In the genomic region with DNA sequence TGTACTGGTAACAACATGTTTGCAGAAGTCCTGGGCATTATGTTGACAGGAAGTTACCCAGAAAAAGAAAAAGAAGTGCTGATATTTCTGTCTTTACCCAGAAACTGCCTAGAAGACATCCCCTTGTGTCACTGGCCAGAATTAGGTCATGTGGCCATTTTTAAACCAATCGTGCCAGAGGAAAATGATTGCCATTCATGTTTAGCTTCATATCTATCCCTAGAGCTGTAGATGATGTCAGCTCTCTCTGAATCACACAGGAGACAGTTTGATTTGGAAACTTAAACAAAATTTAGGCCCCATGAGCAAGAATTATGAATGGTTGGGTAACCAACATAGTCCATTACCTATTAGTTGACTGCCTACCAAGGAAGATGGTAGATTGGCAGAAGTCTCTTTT, we compare ENCODE assay signal across 24 cellular contexts.
"Had no signal": no experiment of that assay in that cellular context is flagged by ENCODE, and none has a peak within 500 bp of the region (broad histone marks: within the 10 kb centered on the region; RNA-seq: fewer than 3 reads in every experiment).

No MANE protein-coding gene starts in this region.

- H3K27ac ChIP-seq: colonic mucosa, heart left ventricle, psoas muscle, right lobe of liver, spleen, testis, tibial nerve had no signal

- ATAC-seq: heart left ventricle; psoas muscle; right lobe of liver; stimulated activated naive CD8-positive, alpha-beta T cell treated with anti-CD3 and anti-CD28 coated beads, Interleukin-15, amount 100 ng/mL, for 72 hours had no signal

- H3K9me3 ChIP-seq: colonic mucosa, heart left ventricle, psoas muscle, right lobe of liver, spleen, testis, tibial nerve had no signal

- DNase-seq: colonic mucosa; dermis blood vessel endothelial cell; effector CD4-positive, alpha-beta T cell; endodermal cell; heart left ventricle; hippocampal formation; kidney glomerular epithelial cell; mesendoderm; naive B cell; occipital lobe; psoas muscle; retina; right lobe of liver; spleen; stimulated activated CD4-positive, alpha-beta T cell treated with anti-CD3 and anti-CD28 coated beads, Interleukin-15, amount 100 ng/mL, for 24 hours; stimulated activated CD4-positive, alpha-beta T cell treated with anti-CD3 and anti-CD28 coated beads, Interleukin-1b, Interleukin-23, amount 100 ng/mL, for 48 hours; stimulated activated CD4-positive, alpha-beta T cell treated with anti-CD3 and anti-CD28 coated beads, Interleukin-4, amount 100 ng/mL, for 24 hours; stimulated activated naive B cell treated with anti-CD40 and anti-IgM and Interleukin-4, amounts not matched to agents 10 μg/mL and 1 μg/mL and 100 μg/mL, for 72 hours; stimulated activated naive CD8-positive, alpha-beta T cell treated with anti-CD3 and anti-CD28 coated beads, Interleukin-15, amount 100 ng/mL, for 72 hours; testis had no signal

- H3K27me3 ChIP-seq: colonic mucosa, heart left ventricle, right lobe of liver, spleen, testis, tibial nerve had no signal

- H3K4me1 ChIP-seq: colonic mucosa, psoas muscle, spleen, testis had no signal

- H3K36me3 Mint-ChIP-seq: naive B cell; stimulated activated naive B cell treated with anti-CD40 and anti-IgM and Interleukin-4, amounts not matched to agents 10 μg/mL and 1 μg/mL and 100 μg/mL, for 72 hours had no signal

- H3K4me1 Mint-ChIP-seq: naive B cell; stimulated activated naive B cell treated with anti-CD40 and anti-IgM and Interleukin-4, amounts not matched to agents 10 μg/mL and 1 μg/mL and 100 μg/mL, for 72 hours; stimulated activated naive CD8-positive, alpha-beta T cell treated with anti-CD3 and anti-CD28 coated beads, Interleukin-15, amount 100 ng/mL, for 72 hours had no signal

- H3K36me3 ChIP-seq: colonic mucosa, heart left ventricle, right lobe of liver, spleen had no signal

- H3K4me3 Mint-ChIP-seq: endodermal cell; naive B cell; nephron; stimulated activated naive B cell treated with anti-CD40 and anti-IgM and Interleukin-4, amounts not matched to agents 10 μg/mL and 1 μg/mL and 100 μg/mL, for 72 hours; stimulated activated naive CD8-positive, alpha-beta T cell treated with anti-CD3 and anti-CD28 coated beads, Interleukin-15, amount 100 ng/mL, for 72 hours had no signal

- FAIRE-seq: endothelial cell of umbilical vein, islet of Langerhans had no signal

- H3K4me3 ChIP-seq: colonic mucosa, heart left ventricle, psoas muscle, right lobe of liver, spleen, testis, tibial nerve had no signal

- H3K27ac Mint-ChIP-seq: endodermal cell; nephron; stimulated activated naive B cell treated with anti-CD40 and anti-IgM and Interleukin-4, amounts not matched to agents 10 μg/mL and 1 μg/mL and 100 μg/mL, for 72 hours; stimulated activated naive CD8-positive, alpha-beta T cell treated with anti-CD3 and anti-CD28 coated beads, Interleukin-15, amount 100 ng/mL, for 72 hours had no signal

- H3K9me3 Mint-ChIP-seq: endodermal cell had no signal
